Comparison of ENCODE assay signal across 1 cellular context in genomic region chr14:75660630-75661498, GRCh38.
TF ChIP-seq lines count a peak whose summit lies in the region.

Gene ERG28 (minus strand): TSS chr14:75660876. CDS start chr14:75657502, 3,374 bp downstream.
Gene TTLL5 (plus strand): TSS chr14:75661246. CDS start chr14:75663150, 1,904 bp downstream.

TF ChIP-seq in K562, 482 proteins besides CTCF, POLR2A, EP300 and RAD21 (continued from another document and continues in another):
- TF ChIP-seq MGA (IDR thresholded peaks at IDR 0.05) = no peak
- peak; percentile 97 for TF ChIP-seq MTA1 (IDR thresholded peaks at IDR 0.05; ENCODE audit: borderline replicate concordance)
- no peak for TF ChIP-seq ZNF318 (IDR thresholded peaks at IDR 0.05; ENCODE audit: borderline replicate concordance in 1 of 2, low read depth in 1 of 2)
- no peak for TF ChIP-seq NFIC (IDR thresholded peaks at IDR 0.05)
- TF ChIP-seq, protein P1, sequence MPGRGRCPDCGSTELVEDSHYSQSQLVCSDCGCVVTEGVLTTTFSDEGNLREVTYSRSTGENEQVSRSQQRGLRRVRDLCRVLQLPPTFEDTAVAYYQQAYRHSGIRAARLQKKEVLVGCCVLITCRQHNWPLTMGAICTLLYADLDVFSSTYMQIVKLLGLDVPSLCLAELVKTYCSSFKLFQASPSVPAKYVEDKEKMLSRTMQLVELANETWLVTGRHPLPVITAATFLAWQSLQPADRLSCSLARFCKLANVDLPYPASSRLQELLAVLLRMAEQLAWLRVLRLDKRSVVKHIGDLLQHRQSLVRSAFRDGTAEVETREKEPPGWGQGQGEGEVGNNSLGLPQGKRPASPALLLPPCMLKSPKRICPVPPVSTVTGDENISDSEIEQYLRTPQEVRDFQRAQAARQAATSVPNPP (IDR thresholded peaks at IDR 0.05; ENCODE audit: borderline replicate concordance, insufficient read depth, insufficient read length) = no peak
- peak; percentile 61; the same call in 1 of the 2 replicates for TF ChIP-seq MXI1 (IDR thresholded peaks at IDR 0.05; ENCODE audit: low read depth, low read length)
- no peak for TF ChIP-seq CBX3 (IDR thresholded peaks at IDR 0.05; ENCODE audit: borderline replicate concordance in 1 of 2, low read length in 2 of 2)
- peak; percentile 79 for TF ChIP-seq C11orf30 (IDR thresholded peaks at IDR 0.05; ENCODE audit: low read depth)
- TF ChIP-seq, protein P2, sequence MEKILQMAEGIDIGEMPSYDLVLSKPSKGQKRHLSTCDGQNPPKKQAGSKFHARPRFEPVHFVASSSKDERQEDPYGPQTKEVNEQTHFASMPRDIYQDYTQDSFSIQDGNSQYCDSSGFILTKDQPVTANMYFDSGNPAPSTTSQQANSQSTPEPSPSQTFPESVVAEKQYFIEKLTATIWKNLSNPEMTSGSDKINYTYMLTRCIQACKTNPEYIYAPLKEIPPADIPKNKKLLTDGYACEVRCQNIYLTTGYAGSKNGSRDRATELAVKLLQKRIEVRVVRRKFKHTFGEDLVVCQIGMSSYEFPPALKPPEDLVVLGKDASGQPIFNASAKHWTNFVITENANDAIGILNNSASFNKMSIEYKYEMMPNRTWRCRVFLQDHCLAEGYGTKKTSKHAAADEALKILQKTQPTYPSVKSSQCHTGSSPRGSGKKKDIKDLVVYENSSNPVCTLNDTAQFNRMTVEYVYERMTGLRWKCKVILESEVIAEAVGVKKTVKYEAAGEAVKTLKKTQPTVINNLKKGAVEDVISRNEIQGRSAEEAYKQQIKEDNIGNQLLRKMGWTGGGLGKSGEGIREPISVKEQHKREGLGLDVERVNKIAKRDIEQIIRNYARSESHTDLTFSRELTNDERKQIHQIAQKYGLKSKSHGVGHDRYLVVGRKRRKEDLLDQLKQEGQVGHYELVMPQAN (IDR thresholded peaks at IDR 0.05; ENCODE audit: borderline replicate concordance) = peak; percentile 90
- TF ChIP-seq MNT (conservative IDR thresholded peaks at IDR 0.05) = peak; percentile 43 to 68
- no peak for TF ChIP-seq RCOR1 (IDR thresholded peaks at IDR 0.05; ENCODE audit: borderline replicate concordance in 1 of 2, low read depth in 2 of 2, low read length in 2 of 2)
- no peak for TF ChIP-seq HDGF (IDR thresholded peaks at IDR 0.05)
- peak; percentile 54 to 93; a peak in 3 of 4 replicates for TF ChIP-seq SIN3A (IDR thresholded peaks at IDR 0.05; ENCODE audit: borderline replicate concordance in 2 of 2, control insufficient read depth in 1 of 2, low read depth in 2 of 2, low read length in 2 of 2)
- TF ChIP-seq NFYB (IDR thresholded peaks at IDR 0.05; ENCODE audit: extremely low read depth, insufficient read length) = peak; percentile 88
- TF ChIP-seq SMARCA5 (IDR thresholded peaks at IDR 0.05) = no peak
- TF ChIP-seq, protein P3, sequence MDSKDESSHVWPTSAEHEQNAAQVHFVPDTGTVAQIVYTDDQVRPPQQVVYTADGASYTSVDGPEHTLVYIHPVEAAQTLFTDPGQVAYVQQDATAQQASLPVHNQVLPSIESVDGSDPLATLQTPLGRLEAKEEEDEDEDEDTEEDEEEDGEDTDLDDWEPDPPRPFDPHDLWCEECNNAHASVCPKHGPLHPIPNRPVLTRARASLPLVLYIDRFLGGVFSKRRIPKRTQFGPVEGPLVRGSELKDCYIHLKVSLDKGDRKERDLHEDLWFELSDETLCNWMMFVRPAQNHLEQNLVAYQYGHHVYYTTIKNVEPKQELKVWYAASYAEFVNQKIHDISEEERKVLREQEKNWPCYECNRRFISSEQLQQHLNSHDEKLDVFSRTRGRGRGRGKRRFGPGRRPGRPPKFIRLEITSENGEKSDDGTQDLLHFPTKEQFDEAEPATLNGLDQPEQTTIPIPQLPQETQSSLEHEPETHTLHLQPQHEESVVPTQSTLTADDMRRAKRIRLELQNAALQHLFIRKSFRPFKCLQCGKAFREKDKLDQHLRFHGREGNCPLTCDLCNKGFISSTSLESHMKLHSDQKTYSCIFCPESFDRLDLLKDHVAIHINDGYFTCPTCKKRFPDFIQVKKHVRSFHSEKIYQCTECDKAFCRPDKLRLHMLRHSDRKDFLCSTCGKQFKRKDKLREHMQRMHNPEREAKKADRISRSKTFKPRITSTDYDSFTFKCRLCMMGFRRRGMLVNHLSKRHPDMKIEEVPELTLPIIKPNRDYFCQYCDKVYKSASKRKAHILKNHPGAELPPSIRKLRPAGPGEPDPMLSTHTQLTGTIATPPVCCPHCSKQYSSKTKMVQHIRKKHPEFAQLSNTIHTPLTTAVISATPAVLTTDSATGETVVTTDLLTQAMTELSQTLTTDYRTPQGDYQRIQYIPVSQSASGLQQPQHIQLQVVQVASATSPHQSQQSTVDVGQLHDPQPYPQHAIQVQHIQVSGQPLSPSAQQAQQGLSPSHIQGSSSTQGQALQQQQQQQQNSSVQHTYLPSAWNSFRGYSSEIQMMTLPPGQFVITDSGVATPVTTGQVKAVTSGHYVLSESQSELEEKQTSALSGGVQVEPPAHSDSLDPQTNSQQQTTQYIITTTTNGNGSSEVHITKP (IDR thresholded peaks at IDR 0.05; ENCODE audit: partially characterized antibody) = peak; percentile 19
- TF ChIP-seq ZKSCAN3 (CRISPR knock-in tag; IDR thresholded peaks at IDR 0.05) = no peak
- no peak for TF ChIP-seq SREBF1 (IDR thresholded peaks at IDR 0.05; ENCODE audit: borderline replicate concordance, low read depth, low read length)
- TF ChIP-seq FIP1L1 (IDR thresholded peaks at IDR 0.05; ENCODE audit: low read depth, low read length, poor library complexity, severe bottlenecking) = peak; percentile 23
